9 cellular contexts compared by ENCODE assay signal in genomic region chr1:11280719-11281376, GRCh38. TPM values are rescaled to one million over a fixed set of nuclear protein-coding genes. Genes with fewer than 3 reads are reported as not detected.
DNase-seq lines count a peak whose midpoint lies in the region; ATAC-seq and TF ChIP-seq lines count a peak whose summit lies in the region.
"Had no signal": no experiment of that assay in that cellular context is flagged by ENCODE, and none has a peak within 500 bp of the region (broad histone marks: within the 10 kb centered on the region; RNA-seq: fewer than 3 reads in every experiment).

No MANE protein-coding gene starts in this region.

- H3K4me1 ChIP-seq in DOHH2 (ENCODE audit: control insufficient read depth, low read length) = peaks cover 27% of the 10 kb centered on the region

- peak overlapping the region; percentile 62 for H3K27ac ChIP-seq in DOHH2 (ENCODE audit: low read depth, low read length)

- no peaks in the 10 kb centered on the region for H3K27me3 ChIP-seq in DOHH2 (ENCODE audit: control insufficient read depth, low read length)

- peak overlapping the region; percentile 59 for H3K4me2 ChIP-seq in DOHH2 (ENCODE audit: low read length)

- no peaks in the 10 kb centered on the region for H3K9me3 ChIP-seq in DOHH2 (ENCODE audit: control insufficient read depth, insufficient read depth, low read length)

- peaks cover 78% of the 10 kb centered on the region for H3K36me3 Mint-ChIP-seq in activated CD8-positive, alpha-beta T cell treated with anti-CD3 and anti-CD28 coated beads, Interleukin-2, amount 10 ng/mL, durations not matched to agents 7 days and 5 days (ENCODE audit: low read depth)
- H3K36me3 Mint-ChIP-seq in natural killer cell = no peaks in the 10 kb centered on the region

- H3K4me3 Mint-ChIP-seq in activated CD8-positive, alpha-beta T cell treated with anti-CD3 and anti-CD28 coated beads, Interleukin-2, amount 10 ng/mL, durations not matched to agents 7 days and 5 days = peak overlapping the region; percentile 28
- no peak overlapping the region for H3K4me3 Mint-ChIP-seq in natural killer cell

- peak overlapping the region; percentile 86 for H3K27ac Mint-ChIP-seq in activated CD8-positive, alpha-beta T cell treated with anti-CD3 and anti-CD28 coated beads, Interleukin-2, amount 10 ng/mL, durations not matched to agents 7 days and 5 days
- H3K27ac Mint-ChIP-seq in natural killer cell = peak overlapping the region; percentile 14 to 64

- H3K79me2 ChIP-seq in DOHH2 (ENCODE audit: control insufficient read depth, low read length) = peaks cover 93% of the 10 kb centered on the region

- no peak for TF ChIP-seq CTCF in DOHH2 (IDR thresholded peaks at IDR 0.05; ENCODE audit: low read depth, low read length, poor library complexity, severe bottlenecking)
- TF ChIP-seq CTCF in natural killer cell (IDR thresholded peaks at IDR 0.05) = no peak

- H3K4me1 Mint-ChIP-seq in activated CD8-positive, alpha-beta T cell treated with anti-CD3 and anti-CD28 coated beads, Interleukin-2, amount 10 ng/mL, durations not matched to agents 7 days and 5 days (ENCODE audit: low read depth) = peaks cover 85% of the 10 kb centered on the region
- peaks cover 26 to 43% of the 10 kb centered on the region in 2 donors for H3K4me1 Mint-ChIP-seq in natural killer cell

- ATAC-seq in GM21529 (IDR thresholded peaks at IDR 0.05; ENCODE audit: unreplicated experiment) (peak; percentile 58), natural killer cell (no peak), GM18868 (IDR thresholded peaks at IDR 0.05; ENCODE audit: unreplicated experiment) (no peak)
- ATAC-seq in activated CD8-positive, alpha-beta T cell treated with anti-CD3 and anti-CD28 coated beads, Interleukin-2, amount 10 ng/mL, durations not matched to agents 7 days and 5 days = peak; percentile 58

- H3K36me3 ChIP-seq in DOHH2 (ENCODE audit: control insufficient read depth, low read length) = peaks cover 62% of the 10 kb centered on the region

- no peaks in the 10 kb centered on the region for H3K27me3 Mint-ChIP-seq in activated CD8-positive, alpha-beta T cell treated with anti-CD3 and anti-CD28 coated beads, Interleukin-2, amount 10 ng/mL, durations not matched to agents 7 days and 5 days (ENCODE audit: low read depth)
- H3K27me3 Mint-ChIP-seq in natural killer cell (ENCODE audit: low read depth in 2 of 2) = no peaks in the 10 kb centered on the region

- no peaks in the 10 kb centered on the region for H3K9me2 ChIP-seq in DOHH2 (replicated peaks; ENCODE audit: control insufficient read depth, low read length)

- peak; percentile 50 for DNase-seq in activated CD8-positive, alpha-beta T cell treated with anti-CD3 and anti-CD28 coated beads, Interleukin-2, amount 10 ng/mL, durations not matched to agents 7 days and 5 days
- DNase-seq in natural killer cell = no peak
- no peak for DNase-seq in HK-2 (ENCODE audit: unreplicated experiment)
- DNase-seq in hippocampal formation (lab: John Stamatoyannopoulos, UW) = no peak
- DNase-seq: amniotic stem cell, NCI-H2107 had no signal

- H3K4me3 ChIP-seq in DOHH2 (ENCODE audit: low read length) = peak overlapping the region; percentile 38

- POLR2A ChIA-PET in activated CD8-positive, alpha-beta T cell treated with anti-CD3 and anti-CD28 coated beads, Interleukin-2, amount 10 ng/mL, durations not matched to agents 7 days and 5 days (lab: Charles Lee) = interaction anchor here (1.2 to 1.6 kb wide), 3 partner anchors 7 to 627 kb away, joined by 5 to 10 read pairs (median 6); partner anchors contain the start of genes MTOR and UBIAD1

- intact Hi-C loops in natural killer cell (cut with micrococcal nuclease) = no loop called here

- CTCF ChIA-PET in activated CD8-positive, alpha-beta T cell treated with anti-CD3 and anti-CD28 coated beads, Interleukin-2, amount 10 ng/mL, durations not matched to agents 7 days and 5 days (lab: Charles Lee) = interaction anchor here (0.7 to 1.7 kb wide), 11 partner anchors 8 to 628 kb away, joined by 3 to 6 read pairs (median 3); partner anchors contain the start of genes MTOR, SRM and UBIAD1

- H4K20me1 ChIP-seq in DOHH2 (ENCODE audit: control insufficient read depth, insufficient read depth, low read depth, low read length) = no peaks in the 10 kb centered on the region

- no peaks in the 10 kb centered on the region for H3K9me3 Mint-ChIP-seq in activated CD8-positive, alpha-beta T cell treated with anti-CD3 and anti-CD28 coated beads, Interleukin-2, amount 10 ng/mL, durations not matched to agents 7 days and 5 days (ENCODE audit: insufficient read depth)
- no peaks in the 10 kb centered on the region for H3K9me3 Mint-ChIP-seq in natural killer cell

- H3F3A ChIP-seq in DOHH2 (ENCODE audit: control insufficient read depth, insufficient read depth) = peaks cover 9% of the 10 kb centered on the region; the same call in 1 of the 2 replicates

RNA-seq across cellular contexts. Expression of gene UBIAD1, which starts 7.8 kb away (rescaled TPM):
- 10 to 100 TPM; 30.8 to 33.7 TPM for total RNA-seq in activated CD8-positive, alpha-beta T cell treated with anti-CD3 and anti-CD28 coated beads, Interleukin-2, amount 10 ng/mL, durations not matched to agents 7 days and 5 days
- 10 to 100 TPM; 21.2 to 22.1 (median 21.7) TPM for total RNA-seq in natural killer cell

RNA-seq across cellular contexts. Expression of gene MTOR, which starts 18.5 kb away (rescaled TPM):
- total RNA-seq in activated CD8-positive, alpha-beta T cell treated with anti-CD3 and anti-CD28 coated beads, Interleukin-2, amount 10 ng/mL, durations not matched to agents 7 days and 5 days = 10 to 100 TPM; 55.9 to 57.5 TPM
- 10 to 100 TPM; 42.7 to 54.6 (median 43.7) TPM for total RNA-seq in natural killer cell

Comparison
In these comparisons a context has a peak if more than half of its experiments do, and no peak if none do; other contexts are left out.
1. ATAC-seq: peak in GM21529 (single experiment) and activated CD8-positive, alpha-beta T cell treated with anti-CD3 and anti-CD28 coated beads, Interleukin-2, amount 10 ng/mL, durations not matched to agents 7 days and 5 days (single experiment); none in natural killer cell (0 of 3) and GM18868 (single experiment).